In genomic region chr9:100227636-100228035, GRCh38 we compare ENCODE assay signal across 25 cellular contexts.
"Had no signal": no experiment of that assay in that cellular context is flagged by ENCODE, and none has a peak within 500 bp of the region (broad histone marks: within the 10 kb centered on the region; RNA-seq: fewer than 3 reads in every experiment).

No MANE protein-coding gene starts in this region.

- H3K27me3 ChIP-seq: colonic mucosa, esophagus squamous epithelium, gastrocnemius medialis, heart right ventricle, left lung had no signal

- H3K9me3 ChIP-seq: colonic mucosa, esophagus squamous epithelium, gastrocnemius medialis, lower lobe of right lung, mucosa of descending colon had no signal

- FAIRE-seq: endometrium, islet of Langerhans, keratinocyte had no signal

- H3K36me3 ChIP-seq: colonic mucosa had no signal

- H3K4me3 ChIP-seq: colonic mucosa, esophagus squamous epithelium, gastrocnemius medialis, heart right ventricle, left lung, lower lobe of right lung, mucosa of descending colon had no signal

- H3K27ac ChIP-seq: colonic mucosa, epithelial cell of prostate, esophagus squamous epithelium, gastrocnemius medialis, heart right ventricle, left lung, lower lobe of right lung had no signal

- H3K4me1 ChIP-seq: colonic mucosa, esophagus squamous epithelium, gastrocnemius medialis, heart right ventricle, lower lobe of right lung had no signal

- ATAC-seq: effector memory CD8-positive, alpha-beta T cell; esophagus mucosa; gastrocnemius medialis; heart right ventricle; left cardiac atrium; left lung; left ventricle myocardium superior; lower lobe of right lung; mucosa of descending colon had no signal

- DNase-seq: colonic mucosa; cortex of kidney; effector CD8-positive, alpha-beta T cell; effector memory CD8-positive, alpha-beta T cell; endodermal cell; esophagus squamous epithelium; foreskin fibroblast; foreskin melanocyte; gastrocnemius medialis; glutamatergic neuron; head of caudate nucleus; heart right ventricle; hippocampal formation; left cardiac atrium; left lung; left ventricle myocardium superior; lower lobe of right lung; mesenchymal stem cell; mucosa of descending colon; naive B cell had no signal
